Comparison of ENCODE assay signal across 8 cellular contexts in the genomic region with DNA sequence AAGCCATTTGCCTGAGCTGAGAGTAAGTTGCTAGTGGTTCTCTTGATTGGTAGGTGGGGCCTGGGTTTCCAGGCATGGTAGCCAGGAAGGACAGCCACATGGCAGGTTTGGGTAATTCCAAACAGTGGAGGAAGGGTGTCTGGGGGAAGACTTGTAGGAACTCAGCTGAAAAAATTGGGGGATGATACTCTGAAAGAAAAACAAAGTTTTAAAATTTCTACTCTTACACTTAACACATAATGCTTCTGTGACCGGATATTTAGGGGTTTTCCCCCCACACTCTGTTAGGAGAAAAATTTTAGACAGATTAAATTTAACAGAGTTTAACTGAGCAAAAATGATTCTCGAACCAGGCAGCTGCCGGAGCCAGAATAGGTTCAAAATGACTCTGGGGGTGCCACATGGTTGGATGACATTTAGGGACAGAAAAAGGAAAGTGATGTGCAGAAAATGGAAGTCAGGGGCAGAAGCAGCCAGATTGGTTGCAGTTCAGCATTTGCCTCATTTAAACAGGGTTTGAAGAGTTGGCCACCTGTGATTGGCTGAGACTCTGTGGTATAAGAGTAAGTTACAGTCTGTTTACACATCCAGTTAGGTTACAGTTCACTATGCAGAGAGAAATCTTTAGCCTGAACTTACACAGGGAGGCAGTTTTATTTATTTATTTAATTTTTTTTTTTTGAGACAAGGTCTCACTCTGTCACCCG. TPM values are rescaled to one million over a fixed set of nuclear protein-coding genes. Genes with fewer than 3 reads are reported as not detected.
A peak's percentile ranks its signal among the peaks of the same experiment; 100 is the strongest.
DNase-seq lines count a peak whose midpoint lies in the region; ATAC-seq, FAIRE-seq and TF ChIP-seq lines count a peak whose summit lies in the region.

No MANE protein-coding gene starts in this region.

- no peak overlapping the region for H2AFZ ChIP-seq in endothelial cell of umbilical vein (ENCODE audit: low read depth, low read length)

- no peaks in the 10 kb centered on the region for H3K9me1 ChIP-seq in endothelial cell of umbilical vein (replicated peaks; ENCODE audit: control insufficient read depth, extremely low read depth, insufficient read depth, low read length)

- H3K79me2 ChIP-seq in endothelial cell of umbilical vein (ENCODE audit: control insufficient read depth, insufficient read depth, low read length): peaks cover 13% of the 10 kb centered on the region

- H3K4me1 ChIP-seq in endothelial cell of umbilical vein (ENCODE audit: control insufficient read depth, extremely low read depth, insufficient read depth, low read length): no peaks in the 10 kb centered on the region
- peaks cover 26% of the 10 kb centered on the region for H3K4me1 ChIP-seq in thymus (ENCODE audit: control insufficient read depth, insufficient read depth, low read length)

- no peak overlapping the region for H3K4me2 ChIP-seq in endothelial cell of umbilical vein (ENCODE audit: insufficient read depth, low read length)

- DNase-seq in activated T-cell treated with anti-CD3 and anti-CD28 coated beads for 24 hours (ENCODE audit: low read depth) (peak; percentile 67), activated T-cell treated with anti-CD3 and anti-CD28 coated beads for 4 hours (no peak), T follicular helper cell (ENCODE audit: low read depth) (peak; percentile 28), endothelial cell of umbilical vein (ENCODE audit: low read depth, low spot score) (no peak), DMS114 treated with DMSO at 0.1 percent for 48 hours (lab: John Stamatoyannopoulos, UW; ENCODE audit: unreplicated experiment) (no peak), NCI-H524 treated with DMSO at 0.1 percent for 48 hours (lab: John Stamatoyannopoulos, UW) (no peak)

- H3K27ac ChIP-seq in endothelial cell of umbilical vein (ENCODE audit: insufficient read depth, low read depth, low read length) (no peak overlapping the region), thymus (ENCODE audit: low read depth) (peak overlapping the region; percentile 74)

- POLR2A ChIA-PET in endothelial cell of umbilical vein (lab: Charles Lee): no interaction called here

- no peaks in the 10 kb centered on the region for H3K9me3 ChIP-seq in endothelial cell of umbilical vein (replicated peaks; ENCODE audit: control insufficient read depth, insufficient read depth, low read length)
- no peaks in the 10 kb centered on the region for H3K9me3 ChIP-seq in thymus (ENCODE audit: control insufficient read depth)

- H3K27me3 ChIP-seq in endothelial cell of umbilical vein (ENCODE audit: control insufficient read depth in 2 of 2, insufficient read depth in 2 of 2, low read length in 2 of 2) (no peaks in the 10 kb centered on the region), thymus (ENCODE audit: control insufficient read depth, insufficient read depth) (no peaks in the 10 kb centered on the region)

- dilution Hi-C loops in endothelial cell of umbilical vein (cut with MboI; ENCODE audit: extremely low pct_ligation_motif_present, low sequenced_read_pairs): no loop called here

- no peak for FAIRE-seq in endothelial cell of umbilical vein (lab: Jason Lieb, UNC)

- ATAC-seq in HG03045 (IDR thresholded peaks at IDR 0.05; ENCODE audit: unreplicated experiment): peak; percentile 47

- H3K36me3 ChIP-seq in endothelial cell of umbilical vein (ENCODE audit: control insufficient read depth in 2 of 2, extremely low read depth in 1 of 2, insufficient read depth in 2 of 2, low read length in 2 of 2) (peaks cover 15 to 24% of the 10 kb centered on the region in 2 experiments), thymus (ENCODE audit: control insufficient read depth, insufficient read depth) (peaks cover 38% of the 10 kb centered on the region)

- no TSS peak for BruUV-seq in endothelial cell of umbilical vein (replicated peaks; lab: Mats Ljungman, UMichigan)

- no peak for TF ChIP-seq CTCF in endothelial cell of umbilical vein (IDR thresholded peaks at IDR 0.05; ENCODE audit: extremely low read depth in 1 of 2, insufficient read depth in 1 of 2, low read depth in 1 of 2, low read length in 2 of 2)

- 83% methylated on average over 4 of the region's 4 CpGs for WGBS in thymus

- CTCF ChIA-PET in endothelial cell of umbilical vein (lab: Charles Lee): interaction anchor here (1.0 kb wide), 1 partner anchor 56 kb away, joined by 5 read pairs; a partner anchor contains a TSS

- H3K4me3 ChIP-seq in endothelial cell of umbilical vein (replicated peaks in 1 of 3; ENCODE audit: insufficient read depth in 1 of 3, low read depth in 1 of 3, low read length in 3 of 3): no peak overlapping the region
- H3K4me3 ChIP-seq in thymus (ENCODE audit: low read length): no peak overlapping the region

- peaks cover 5% of the 10 kb centered on the region for H4K20me1 ChIP-seq in endothelial cell of umbilical vein (replicated peaks; ENCODE audit: control insufficient read depth, extremely low read depth, insufficient read depth, low read length)

- no peak overlapping the region for H3K9ac ChIP-seq in endothelial cell of umbilical vein (replicated peaks; ENCODE audit: extremely low read depth, insufficient read depth, low read length)

- intact Hi-C loops in endothelial cell of umbilical vein (cut with micrococcal nuclease): loop anchor here (10.0 kb wide), 2 partner anchors 205 to 475 kb away; no protein-coding TSS in a partner anchor

- peak; percentile 69 for TF ChIP-seq POLR2A in endothelial cell of umbilical vein (IDR thresholded peaks at IDR 0.05; ENCODE audit: low read depth, low read length)

TF ChIP-seq in endothelial cell of umbilical vein, 7 proteins besides CTCF, POLR2A, EP300 and RAD21:
- TF ChIP-seq JUN (IDR thresholded peaks at IDR 0.05; ENCODE audit: borderline replicate concordance, insufficient read depth, insufficient read length, low read depth) (no peak), POLR2AphosphoS5 (IDR thresholded peaks at IDR 0.05; ENCODE audit: insufficient read depth, low read depth, low read length) (peak; percentile 13), FOS (IDR thresholded peaks at IDR 0.05; ENCODE audit: borderline replicate concordance, insufficient read depth, low read length) (no peak), MYC (IDR thresholded peaks at IDR 0.05; ENCODE audit: low read depth, low read length) (no peak), GATA2 (IDR thresholded peaks at IDR 0.05; ENCODE audit: insufficient read depth, insufficient read length, low read depth, low read length) (no peak)
- TF ChIP-seq, protein P1, sequence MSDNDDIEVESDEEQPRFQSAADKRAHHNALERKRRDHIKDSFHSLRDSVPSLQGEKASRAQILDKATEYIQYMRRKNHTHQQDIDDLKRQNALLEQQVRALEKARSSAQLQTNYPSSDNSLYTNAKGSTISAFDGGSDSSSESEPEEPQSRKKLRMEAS (IDR thresholded peaks at IDR 0.05; ENCODE audit: insufficient read depth, insufficient read length): no peak

RNA-seq across cellular contexts. Expression of a gene that starts 8.1 kb away (rescaled TPM):
- total RNA-seq in endothelial cell of umbilical vein: 725 and 985 TPM in 2 replicates
- polyA plus RNA-seq in endothelial cell of umbilical vein: 5,169 and 5,206 TPM in 2 replicates
- 3,465 and 6,175 TPM in 2 replicates for polyA plus RNA-seq in endothelial cell of umbilical vein (2011; cell fraction: cytosol; rRNA removed)
- polyA plus RNA-seq in endothelial cell of umbilical vein (2011; cell fraction: nucleus; rRNA removed): 752 and 1,571 TPM in 2 replicates
- polyA plus RNA-seq in endothelial cell of umbilical vein (2012): 2,187 and 2,905 TPM in 2 replicates
- 566 and 595 TPM in 2 replicates for polyA minus RNA-seq in endothelial cell of umbilical vein
- 722 TPM for polyA minus RNA-seq in endothelial cell of umbilical vein (2011; cell fraction: cytosol; rRNA and poly(A)+ RNA removed)
- 140 and 206 TPM in 2 replicates for polyA minus RNA-seq in endothelial cell of umbilical vein (2011; cell fraction: nucleus; rRNA and poly(A)+ RNA removed)
- 8,137 TPM for polyA plus RNA-seq in thymus

RNA-seq across cellular contexts. Expression of a gene that starts 8.3 kb away (rescaled TPM):
- 0.42 TPM in 1 of 2 replicates, not detected in the other for total RNA-seq in endothelial cell of umbilical vein
- polyA plus RNA-seq in endothelial cell of umbilical vein (0.18 and 0.33 TPM in 2 replicates), thymus (25.8 TPM)
- polyA plus RNA-seq in endothelial cell of umbilical vein (2011; cell fraction: cytosol; rRNA removed): 0.04 and 0.18 TPM in 2 replicates
- 0.87 and 1.6 TPM in 2 replicates for polyA plus RNA-seq in endothelial cell of umbilical vein (2011; cell fraction: nucleus; rRNA removed)
- polyA plus RNA-seq in endothelial cell of umbilical vein (2012): 0.40 and 0.48 TPM in 2 replicates
- polyA minus RNA-seq in endothelial cell of umbilical vein: 0.32 and 0.76 TPM in 2 replicates
- polyA minus RNA-seq in endothelial cell of umbilical vein (2011; cell fraction: cytosol; rRNA and poly(A)+ RNA removed): not detected
- 1.3 TPM in 2 replicates for polyA minus RNA-seq in endothelial cell of umbilical vein (2011; cell fraction: nucleus; rRNA and poly(A)+ RNA removed)

RNA-seq across cellular contexts. Expression of a gene that starts 16.9 kb away (rescaled TPM):
- 10.5 and 13.0 TPM in 2 replicates for total RNA-seq in endothelial cell of umbilical vein
- 4.3 and 4.8 TPM in 2 replicates for polyA plus RNA-seq in endothelial cell of umbilical vein
- 5.9 and 6.6 TPM in 2 replicates for polyA plus RNA-seq in endothelial cell of umbilical vein (2011; cell fraction: cytosol; rRNA removed)
- 2.7 and 3.7 TPM in 2 replicates for polyA plus RNA-seq in endothelial cell of umbilical vein (2011; cell fraction: nucleus; rRNA removed)
- polyA plus RNA-seq in endothelial cell of umbilical vein (2012): 7.3 and 8.4 TPM in 2 replicates
- polyA minus RNA-seq in endothelial cell of umbilical vein: 13.0 and 13.3 TPM in 2 replicates
- polyA minus RNA-seq in endothelial cell of umbilical vein (2011; cell fraction: cytosol; rRNA and poly(A)+ RNA removed): 4.7 TPM
- polyA minus RNA-seq in endothelial cell of umbilical vein (2011; cell fraction: nucleus; rRNA and poly(A)+ RNA removed): 3.3 and 4.6 TPM in 2 replicates
- polyA plus RNA-seq in thymus: 34.7 TPM

RNA-seq across cellular contexts. Expression of a gene that starts 56.0 kb away (rescaled TPM):
- 44.7 and 53.5 TPM in 2 replicates for total RNA-seq in endothelial cell of umbilical vein
- polyA plus RNA-seq in endothelial cell of umbilical vein: 30.6 and 30.7 TPM in 2 replicates
- 27.8 and 31.1 TPM in 2 replicates for polyA plus RNA-seq in endothelial cell of umbilical vein (2011; cell fraction: cytosol; rRNA removed)
- 79.6 and 88.7 TPM in 2 replicates for polyA plus RNA-seq in endothelial cell of umbilical vein (2011; cell fraction: nucleus; rRNA removed)
- 20.3 and 25.1 TPM in 2 replicates for polyA plus RNA-seq in endothelial cell of umbilical vein (2012)
- polyA minus RNA-seq in endothelial cell of umbilical vein: 104 and 128 TPM in 2 replicates
- 52.8 TPM for polyA minus RNA-seq in endothelial cell of umbilical vein (2011; cell fraction: cytosol; rRNA and poly(A)+ RNA removed)
- polyA minus RNA-seq in endothelial cell of umbilical vein (2011; cell fraction: nucleus; rRNA and poly(A)+ RNA removed): 109 and 123 TPM in 2 replicates
- 67.3 TPM for polyA plus RNA-seq in thymus

Comparison
In these comparisons a context has a peak if more than half of its experiments do, and no peak if none do; other contexts are left out.
1. DNase-seq: peak in activated T-cell treated with anti-CD3 and anti-CD28 coated beads for 24 hours (single experiment) and T follicular helper cell (single experiment); none in activated T-cell treated with anti-CD3 and anti-CD28 coated beads for 4 hours (single experiment), endothelial cell of umbilical vein (single experiment), DMS114 treated with DMSO at 0.1 percent for 48 hours (single experiment) and NCI-H524 treated with DMSO at 0.1 percent for 48 hours (single experiment).
2. RNA of a gene that starts 8.3 kb away (polyA plus RNA-seq): 25.8 TPM in thymus (single experiment); 0.04 to 1.6 TPM in endothelial cell of umbilical vein; every median in the first group is over 10 times any median in the second.